Comparison of ENCODE assay signal across 15 cellular contexts in the genomic region with DNA sequence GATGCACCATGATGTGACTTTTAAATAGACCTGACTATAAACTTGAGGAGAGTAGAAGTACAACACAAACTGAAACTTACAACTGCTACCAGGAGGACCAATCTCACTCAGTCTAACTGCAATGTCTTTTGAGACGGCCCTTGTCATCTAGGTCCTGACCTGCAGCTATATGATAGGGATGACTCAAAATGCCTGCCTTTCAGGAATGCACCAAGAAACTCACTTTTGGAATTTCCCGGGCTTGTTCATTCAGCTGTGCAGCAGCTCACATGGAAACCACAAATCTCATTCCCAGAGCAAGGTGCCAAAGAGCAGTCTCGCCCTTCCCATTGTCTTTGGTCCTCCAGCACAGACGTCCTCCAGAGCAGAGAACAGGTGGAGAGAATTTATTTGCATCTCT.
DNase-seq lines count a peak whose midpoint lies in the region; ATAC-seq and TF ChIP-seq lines count a peak whose summit lies in the region.
"Had no signal": no experiment of that assay in that cellular context is flagged by ENCODE, and none has a peak within 500 bp of the region (broad histone marks: within the 10 kb centered on the region; RNA-seq: fewer than 3 reads in every experiment).

No MANE protein-coding gene starts in this region.

- no peak overlapping the region for H3K4me3 Mint-ChIP-seq in MCF 10A (ENCODE audit: unreplicated experiment)
- H3K4me3 Mint-ChIP-seq: activated CD8-positive, alpha-beta T cell treated with anti-CD3 and anti-CD28 coated beads, Interleukin-2, amount 10 ng/mL, durations not matched to agents 7 days and 5 days; activated naive CD4-positive, alpha-beta T cell treated with anti-CD3 and anti-CD28 coated beads for 36 hours; nephron progenitor cell; T-helper 2 cell treated with Interferon-gamma antibody and Interleukin-4, amounts not matched to agents 5 μg/mL and 100 μg/mL, for 36 hours; type B pancreatic cell had no signal

- H3K79me2 ChIP-seq in PC-3 (ENCODE audit: low read length), result no peaks in the 10 kb centered on the region

- CTCF ChIA-PET in MCF 10A (lab: Yijun Ruan, JAX), result interaction anchor here (0.6 to 0.7 kb wide), 2 partner anchors 17 to 639 kb away, joined by 3 read pairs; no protein-coding TSS in a partner anchor
- CTCF ChIA-PET in PC-3 (lab: Charles Lee), result no interaction called here

- POLR2A ChIA-PET in MCF 10A (lab: Yijun Ruan, JAX) (no interaction called here), PC-3 (lab: Charles Lee; ENCODE audit: unreplicated experiment) (no interaction called here)

- BruUV-seq in MCF 10A (replicated peaks; lab: Mats Ljungman, UMichigan) (no TSS peak), PC-3 (replicated peaks; lab: Mats Ljungman, UMichigan) (no TSS peak)

- no peak for TF ChIP-seq CTCF in MCF 10A (IDR thresholded peaks at IDR 0.05; ENCODE audit: unreplicated experiment)
- TF ChIP-seq CTCF in breast epithelium (IDR thresholded peaks at IDR 0.05), result no peak
- no peak for TF ChIP-seq CTCF in PC-3 (conservative IDR thresholded peaks at IDR 0.05; ENCODE audit: low read depth, low read length)
- TF ChIP-seq CTCF in epithelial cell of proximal tubule (conservative IDR thresholded peaks at IDR 0.05; ENCODE audit: low read depth, low read length), result no peak

- H3K9me2 ChIP-seq in PC-3 (replicated peaks; ENCODE audit: low read length), result no peaks in the 10 kb centered on the region

- H3K4me1 Mint-ChIP-seq in MCF 10A (ENCODE audit: insufficient read depth, unreplicated experiment), result peaks cover 10% of the 10 kb centered on the region
- H3K4me1 Mint-ChIP-seq: nephron progenitor cell had no signal

- no peaks in the 10 kb centered on the region for H3K27me3 Mint-ChIP-seq in MCF 10A (ENCODE audit: insufficient read depth, unreplicated experiment)
- H3K27me3 Mint-ChIP-seq: type B pancreatic cell had no signal

- peak; percentile 71 for ATAC-seq in PC-3
- ATAC-seq in HG03520 (IDR thresholded peaks at IDR 0.05; ENCODE audit: unreplicated experiment), result no peak
- ATAC-seq in GM19328 (IDR thresholded peaks at IDR 0.05; ENCODE audit: unreplicated experiment), result no peak
- ATAC-seq in GM21528 (IDR thresholded peaks at IDR 0.05; ENCODE audit: low FRiP score, unreplicated experiment), result no peak
- ATAC-seq: activated CD8-positive, alpha-beta T cell treated with anti-CD3 and anti-CD28 coated beads, Interleukin-2, amount 10 ng/mL, durations not matched to agents 7 days and 5 days; left cardiac atrium had no signal

- no peaks in the 10 kb centered on the region for H3K27me3 ChIP-seq in breast epithelium
- no peaks in the 10 kb centered on the region for H3K27me3 ChIP-seq in PC-3 (ENCODE audit: low read length)
- H3K27me3 ChIP-seq in skeletal muscle satellite cell (ENCODE audit: control insufficient read depth, insufficient read depth, low read length), result no peaks in the 10 kb centered on the region

- H3K27ac Mint-ChIP-seq in MCF 10A (ENCODE audit: low read depth, unreplicated experiment), result no peak overlapping the region
- H3K27ac Mint-ChIP-seq: activated CD8-positive, alpha-beta T cell treated with anti-CD3 and anti-CD28 coated beads, Interleukin-2, amount 10 ng/mL, durations not matched to agents 7 days and 5 days; activated naive CD4-positive, alpha-beta T cell treated with anti-CD3 and anti-CD28 coated beads for 36 hours; nephron progenitor cell; T-helper 2 cell treated with Interferon-gamma antibody and Interleukin-4, amounts not matched to agents 5 μg/mL and 100 μg/mL, for 36 hours; type B pancreatic cell had no signal

- peaks cover 7% of the 10 kb centered on the region for H3K36me3 Mint-ChIP-seq in MCF 10A (ENCODE audit: insufficient read depth, unreplicated experiment)
- H3K36me3 Mint-ChIP-seq: type B pancreatic cell had no signal

- H3K27ac ChIP-seq in breast epithelium, result no peak overlapping the region
- H3K27ac ChIP-seq in PC-3 (ENCODE audit: low read length), result no peak overlapping the region
- H3K27ac ChIP-seq: coronary artery had no signal

- H3F3A ChIP-seq in PC-3 (ENCODE audit: low read length, unreplicated experiment), result no peaks in the 10 kb centered on the region

- H2AFZ ChIP-seq in PC-3 (ENCODE audit: low read length), result peak overlapping the region; percentile 22; the same call in 1 of the 2 replicates

- H3K4me1 ChIP-seq in breast epithelium, result no peaks in the 10 kb centered on the region
- H3K4me1 ChIP-seq in PC-3 (ENCODE audit: insufficient read depth, low read length), result peaks cover 5% of the 10 kb centered on the region; the same call in 1 of the 2 replicates
- H3K4me1 ChIP-seq in skeletal muscle satellite cell (ENCODE audit: control insufficient read depth, insufficient read depth, low read length), result peaks cover under 1% of the 10 kb centered on the region

- H3K9ac ChIP-seq in PC-3 (ENCODE audit: low read length) (no peak overlapping the region), skeletal muscle satellite cell (ENCODE audit: low read depth, low read length) (no peak overlapping the region)

- DNase-seq in MCF 10A (ENCODE audit: unreplicated experiment), result peak; percentile 54
- no peak for DNase-seq in breast epithelium (ENCODE audit: low spot score in 2 of 2)
- peak; percentile 83 for DNase-seq in PC-3
- DNase-seq in epithelial cell of proximal tubule (ENCODE audit: low read depth), result peak; percentile 97
- DNase-seq: activated CD8-positive, alpha-beta T cell treated with anti-CD3 and anti-CD28 coated beads, Interleukin-2, amount 10 ng/mL, durations not matched to agents 7 days and 5 days; activated naive CD4-positive, alpha-beta T cell treated with anti-CD3 and anti-CD28 coated beads for 36 hours; left cardiac atrium; nephron progenitor cell had no signal

- H3K4me2 ChIP-seq in PC-3 (ENCODE audit: low read length) (peak overlapping the region; percentile 35; the same call in 1 of the 2 replicates), skeletal muscle satellite cell (ENCODE audit: low read length) (peak overlapping the region; percentile 25)

- no peak overlapping the region for H3K4me3 ChIP-seq in breast epithelium
- H3K4me3 ChIP-seq in PC-3 (ENCODE audit: low read length), result no peak overlapping the region
- H3K4me3 ChIP-seq in epithelial cell of proximal tubule (ENCODE audit: low read depth, low read length), result no peak overlapping the region
- no peak overlapping the region for H3K4me3 ChIP-seq in skeletal muscle satellite cell (ENCODE audit: low read length)
- H3K4me3 ChIP-seq: coronary artery had no signal

- no peaks in the 10 kb centered on the region for H3K9me3 ChIP-seq in breast epithelium
- H3K9me3 ChIP-seq in PC-3 (ENCODE audit: low read length), result no peaks in the 10 kb centered on the region
- no peaks in the 10 kb centered on the region for H3K9me3 ChIP-seq in skeletal muscle satellite cell (replicated peaks; ENCODE audit: low read length)

- H4K20me1 ChIP-seq in PC-3 (ENCODE audit: low read length), result no peaks in the 10 kb centered on the region

- no peaks in the 10 kb centered on the region for H3K36me3 ChIP-seq in breast epithelium
- H3K36me3 ChIP-seq in PC-3 (ENCODE audit: low read depth, low read length), result no peaks in the 10 kb centered on the region
- H3K36me3 ChIP-seq in skeletal muscle satellite cell (ENCODE audit: insufficient read depth, low read length), result no peaks in the 10 kb centered on the region

- H3K9me3 Mint-ChIP-seq in MCF 10A (ENCODE audit: unreplicated experiment), result no peaks in the 10 kb centered on the region
- H3K9me3 Mint-ChIP-seq: activated naive CD4-positive, alpha-beta T cell treated with anti-CD3 and anti-CD28 coated beads for 36 hours; nephron progenitor cell; T-helper 2 cell treated with Interferon-gamma antibody and Interleukin-4, amounts not matched to agents 5 μg/mL and 100 μg/mL, for 36 hours had no signal

- TF ChIP-seq POLR2A in breast epithelium (IDR thresholded peaks at IDR 0.05), result no peak

- intact Hi-C loops in MCF 10A (cut with micrococcal nuclease) (no loop called here), breast epithelium (cut with DNase I; ENCODE audit: low total_unique reads) (no loop called here), PC-3 (cut with micrococcal nuclease) (no loop called here)

Comparison
In these comparisons a context has a peak if more than half of its experiments do, and no peak if none do; other contexts are left out.
1. DNase-seq: peak in MCF 10A (single experiment), PC-3 (single experiment) and epithelial cell of proximal tubule (single experiment); none in breast epithelium (0 of 2).